ENCODE assay signal across 18 cellular contexts in genomic region chr15:38642689-38643270, GRCh38.
DNase-seq lines count a peak whose midpoint lies in the region; ATAC-seq lines count a peak whose summit lies in the region.
"Had no signal": no experiment of that assay in that cellular context is flagged by ENCODE, and none has a peak within 500 bp of the region (broad histone marks: within the 10 kb centered on the region; RNA-seq: fewer than 3 reads in every experiment).

No MANE protein-coding gene starts in this region.

- no peak overlapping the region for H3K4me3 Mint-ChIP-seq in activated naive CD4-positive, alpha-beta T cell treated with anti-CD3 and anti-CD28 coated beads for 36 hours
- no peak overlapping the region for H3K4me3 Mint-ChIP-seq in activated T-helper 17 cell treated with anti-CD3 and anti-CD28 coated beads, Interleukin-2, amount 50 U/mL, for 72 hours
- H3K4me3 Mint-ChIP-seq: activated T-helper 1 cell treated with anti-CD3 and anti-CD28 coated beads, Interleukin-12 subunit alpha, Interleukin-12 subunit beta, Interleukin-2, Interleukin-4 antibody, amounts not matched to agents 30 ng/mL and 10 ng/mL and 1 ng/mL, durations not matched to agents 14 hours and 24 hours and 36 hours had no signal

- H3K4me1 ChIP-seq in Karpas-422 (ENCODE audit: low read length), result peaks cover 38% of the 10 kb centered on the region
- H3K4me1 ChIP-seq: heart left ventricle had no signal

- CTCF ChIA-PET in activated naive CD4-positive, alpha-beta T cell treated with anti-CD3 and anti-CD28 coated beads for 36 hours (lab: Charles Lee), result interaction anchor here (0.6 to 2.9 kb wide), 7 partner anchors 9 to 79 kb away, joined by 3 to 10 read pairs (median 4); partner anchors contain the start of gene RASGRP1

- ATAC-seq in activated naive CD4-positive, alpha-beta T cell treated with anti-CD3 and anti-CD28 coated beads, Interleukin-2, amount 50 U/mL, for 72 hours, result no peak
- peak; percentile 81 for ATAC-seq in GM21619 (IDR thresholded peaks at IDR 0.05; ENCODE audit: unreplicated experiment)
- no peak for ATAC-seq in activated T-helper 17 cell treated with anti-CD3 and anti-CD28 coated beads, Interleukin-2, amount 50 U/mL, for 72 hours (replicated peaks)
- ATAC-seq: heart left ventricle had no signal

- H3K9me3 Mint-ChIP-seq in activated naive CD4-positive, alpha-beta T cell treated with anti-CD3 and anti-CD28 coated beads, Interleukin-2, amount 50 U/mL, for 72 hours, result peaks cover 0 to 8% of the 10 kb centered on the region in 2 donors
- H3K9me3 Mint-ChIP-seq in activated naive CD4-positive, alpha-beta T cell treated with anti-CD3 and anti-CD28 coated beads for 36 hours, result no peaks in the 10 kb centered on the region
- no peaks in the 10 kb centered on the region for H3K9me3 Mint-ChIP-seq in activated T-helper 17 cell treated with anti-CD3 and anti-CD28 coated beads, Interleukin-2, amount 50 U/mL, for 72 hours

- DNase-seq in activated naive CD4-positive, alpha-beta T cell treated with anti-CD3 and anti-CD28 coated beads, Interleukin-2, amount 50 U/mL, for 72 hours (ENCODE audit: low spot score in 2 of 2), result no peak
- DNase-seq in activated naive CD4-positive, alpha-beta T cell treated with anti-CD3 and anti-CD28 coated beads for 36 hours, result no peak
- DNase-seq in Karpas-422 (peak; percentile 75), renal cortical epithelial cell (ENCODE audit: low read depth) (peak; percentile 44), foreskin melanocyte (no peak), NOMO-1 (lab: John Stamatoyannopoulos, UW; ENCODE audit: unreplicated experiment in 2 of 2) (no peak)
- DNase-seq: activated CD4-positive, alpha-beta T cell treated with anti-CD3 and anti-CD28 coated beads for 1 hour; erythroblast; heart left ventricle; kidney glomerular epithelial cell; NCI-H187 treated with DMSO at 0.1 percent for 48 hours; NCI-H69; RPMI8226; stimulated activated CD4-positive, alpha-beta T cell treated with anti-CD3 and anti-CD28 coated beads, Interleukin-12 subunit alpha, Interleukin-12 subunit beta, amount 100 ng/mL, for 4 hours had no signal

- no peaks in the 10 kb centered on the region for H3K9me3 ChIP-seq in Karpas-422 (ENCODE audit: low read length)

- no peaks in the 10 kb centered on the region for H3K36me3 ChIP-seq in Karpas-422 (ENCODE audit: insufficient read depth, low read length)
- H3K36me3 ChIP-seq: heart left ventricle had no signal

- intact Hi-C loops in activated naive CD4-positive, alpha-beta T cell treated with anti-CD3 and anti-CD28 coated beads for 36 hours (cut with micrococcal nuclease), result no loop called here

- no peaks in the 10 kb centered on the region for H3K27me3 Mint-ChIP-seq in activated naive CD4-positive, alpha-beta T cell treated with anti-CD3 and anti-CD28 coated beads for 36 hours (ENCODE audit: low read depth)
- H3K27me3 Mint-ChIP-seq in activated T-helper 17 cell treated with anti-CD3 and anti-CD28 coated beads, Interleukin-2, amount 50 U/mL, for 72 hours, result no peaks in the 10 kb centered on the region

- no peaks in the 10 kb centered on the region for H3K27me3 ChIP-seq in Karpas-422 (ENCODE audit: low read length)
- H3K27me3 ChIP-seq: heart left ventricle had no signal

- H3K79me2 ChIP-seq in Karpas-422 (ENCODE audit: low read length), result no peaks in the 10 kb centered on the region

- peaks cover 0 to 8% of the 10 kb centered on the region in 2 donors for H3K36me3 Mint-ChIP-seq in activated naive CD4-positive, alpha-beta T cell treated with anti-CD3 and anti-CD28 coated beads, Interleukin-2, amount 50 U/mL, for 72 hours
- no peaks in the 10 kb centered on the region for H3K36me3 Mint-ChIP-seq in activated naive CD4-positive, alpha-beta T cell treated with anti-CD3 and anti-CD28 coated beads for 36 hours (ENCODE audit: low read depth)
- H3K36me3 Mint-ChIP-seq in activated T-helper 17 cell treated with anti-CD3 and anti-CD28 coated beads, Interleukin-2, amount 50 U/mL, for 72 hours (ENCODE audit: low read depth), result no peaks in the 10 kb centered on the region

- no peak overlapping the region for H3K9ac ChIP-seq in Karpas-422 (ENCODE audit: low read length)

- H3K4me3 ChIP-seq in Karpas-422 (ENCODE audit: low read length), result no peak overlapping the region
- H3K4me3 ChIP-seq: coronary artery, heart left ventricle had no signal

- H3K4me2 ChIP-seq in Karpas-422 (ENCODE audit: low read depth, low read length, poor library complexity, severe bottlenecking), result peak overlapping the region; percentile 38

- H3K27ac Mint-ChIP-seq in activated naive CD4-positive, alpha-beta T cell treated with anti-CD3 and anti-CD28 coated beads, Interleukin-2, amount 50 U/mL, for 72 hours, result peak overlapping the region; percentile 30 to 50
- no peak overlapping the region for H3K27ac Mint-ChIP-seq in activated naive CD4-positive, alpha-beta T cell treated with anti-CD3 and anti-CD28 coated beads for 36 hours
- no peak overlapping the region for H3K27ac Mint-ChIP-seq in activated T-helper 17 cell treated with anti-CD3 and anti-CD28 coated beads, Interleukin-2, amount 50 U/mL, for 72 hours
- H3K27ac Mint-ChIP-seq: activated T-helper 1 cell treated with anti-CD3 and anti-CD28 coated beads, Interleukin-12 subunit alpha, Interleukin-12 subunit beta, Interleukin-2, Interleukin-4 antibody, amounts not matched to agents 30 ng/mL and 10 ng/mL and 1 ng/mL, durations not matched to agents 14 hours and 24 hours and 36 hours had no signal

- no peaks in the 10 kb centered on the region for H4K20me1 ChIP-seq in Karpas-422 (ENCODE audit: insufficient read depth, low read depth, low read length)

- peak overlapping the region; percentile 43 for H3K27ac ChIP-seq in Karpas-422 (ENCODE audit: low read length)
- H3K27ac ChIP-seq: coronary artery, heart left ventricle had no signal

- peaks cover 50% of the 10 kb centered on the region for H3K4me1 Mint-ChIP-seq in activated naive CD4-positive, alpha-beta T cell treated with anti-CD3 and anti-CD28 coated beads for 36 hours (ENCODE audit: low read depth)
- H3K4me1 Mint-ChIP-seq in activated T-helper 17 cell treated with anti-CD3 and anti-CD28 coated beads, Interleukin-2, amount 50 U/mL, for 72 hours, result peaks cover 10% of the 10 kb centered on the region

- no peaks in the 10 kb centered on the region for H3K9me2 ChIP-seq in Karpas-422 (replicated peaks; ENCODE audit: insufficient read depth, low read length)

- no peak overlapping the region for H2AFZ ChIP-seq in Karpas-422 (ENCODE audit: low read length)

Comparison
In these comparisons a context has a peak if more than half of its experiments do, and no peak if none do; other contexts are left out.
1. H3K27ac Mint-ChIP-seq: peak in activated naive CD4-positive, alpha-beta T cell treated with anti-CD3 and anti-CD28 coated beads, Interleukin-2, amount 50 U/mL, for 72 hours (2 of 2); none in activated naive CD4-positive, alpha-beta T cell treated with anti-CD3 and anti-CD28 coated beads for 36 hours (single experiment) and activated T-helper 17 cell treated with anti-CD3 and anti-CD28 coated beads, Interleukin-2, amount 50 U/mL, for 72 hours (single experiment).
2. DNase-seq: peak in Karpas-422 (single experiment) and renal cortical epithelial cell (single experiment); none in activated naive CD4-positive, alpha-beta T cell treated with anti-CD3 and anti-CD28 coated beads, Interleukin-2, amount 50 U/mL, for 72 hours (0 of 2), activated naive CD4-positive, alpha-beta T cell treated with anti-CD3 and anti-CD28 coated beads for 36 hours (single experiment), foreskin melanocyte (single experiment) and NOMO-1 (0 of 2).